In the genomic region with DNA sequence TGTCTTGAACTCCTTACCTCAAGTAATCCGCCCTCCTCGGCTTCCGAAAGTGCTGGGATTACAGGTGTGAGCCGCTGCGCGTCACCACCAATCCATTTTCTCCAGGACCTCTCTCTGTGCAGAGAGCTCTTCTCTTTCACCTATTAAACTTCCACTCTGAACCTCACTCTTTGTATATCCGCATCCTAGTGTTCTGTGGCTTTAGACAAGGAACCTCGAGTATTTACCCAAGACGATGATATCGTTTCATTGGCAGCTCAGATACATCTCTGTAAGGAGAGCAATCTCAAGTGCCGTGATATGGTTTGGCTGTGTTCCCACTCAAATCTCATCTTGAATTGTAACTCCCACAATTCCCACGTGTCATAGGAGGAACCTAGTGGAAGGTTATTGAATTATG, we compare ENCODE assay signal across 15 cellular contexts.
"Had no signal": no experiment of that assay in that cellular context is flagged by ENCODE, and none has a peak within 500 bp of the region (broad histone marks: within the 10 kb centered on the region; RNA-seq: fewer than 3 reads in every experiment).

No MANE protein-coding gene starts in this region.

- H3K27me3 Mint-ChIP-seq: activated CD4-positive, alpha-beta memory T cell treated with anti-CD3 and anti-CD28 coated beads for 36 hours had no signal

- H3K4me3 Mint-ChIP-seq: activated CD4-positive, alpha-beta memory T cell treated with anti-CD3 and anti-CD28 coated beads for 36 hours; activated naive CD8-positive, alpha-beta T cell treated with anti-CD3 and anti-CD28 coated beads, Interleukin-2, amount 10 ng/mL, durations not matched to agents 7 days and 5 days; activated T-cell treated with anti-CD3 and anti-CD28 coated beads, Interleukin-2, amount 50 U/mL, for 72 hours; memory B cell; natural killer cell had no signal

- H3K9me3 ChIP-seq: thyroid gland, uterus had no signal

- H3K36me3 ChIP-seq: ascending aorta, right atrium auricular region, thyroid gland, uterus had no signal

- ATAC-seq: activated T-cell treated with anti-CD3 and anti-CD28 coated beads, Interleukin-2, amount 50 U/mL, for 72 hours; left cardiac atrium; natural killer cell had no signal

- H3K4me3 ChIP-seq: ascending aorta, right atrium auricular region, thyroid gland, uterus had no signal

- DNase-seq: activated CD4-positive, alpha-beta memory T cell treated with anti-CD3 and anti-CD28 coated beads for 36 hours; activated naive CD8-positive, alpha-beta T cell treated with anti-CD3 and anti-CD28 coated beads, Interleukin-2, amount 10 ng/mL, durations not matched to agents 7 days and 5 days; activated T-cell treated with anti-CD3 and anti-CD28 coated beads, Interleukin-2, amount 50 U/mL, for 72 hours; caudate nucleus; cortex of kidney; erythroblast; left cardiac atrium; natural killer cell; small intestine; T-helper 9 cell; thyroid gland; uterus had no signal

- H3K27ac ChIP-seq: ascending aorta, right atrium auricular region, thyroid gland, uterus had no signal

- H3K27me3 ChIP-seq: ascending aorta, right atrium auricular region, thyroid gland, uterus had no signal

- H3K4me1 ChIP-seq: ascending aorta, right atrium auricular region, thyroid gland, uterus had no signal

- H3K27ac Mint-ChIP-seq: activated CD4-positive, alpha-beta memory T cell treated with anti-CD3 and anti-CD28 coated beads for 36 hours; activated naive CD8-positive, alpha-beta T cell treated with anti-CD3 and anti-CD28 coated beads, Interleukin-2, amount 10 ng/mL, durations not matched to agents 7 days and 5 days; activated T-cell treated with anti-CD3 and anti-CD28 coated beads, Interleukin-2, amount 50 U/mL, for 72 hours; memory B cell; natural killer cell had no signal
